18 cellular contexts compared by ENCODE assay signal in genomic region chr5:154818459-154819116, GRCh38.
DNase-seq lines count a peak whose midpoint lies in the region; ATAC-seq, FAIRE-seq and TF ChIP-seq lines count a peak whose summit lies in the region.
"Had no signal": no experiment of that assay in that cellular context is flagged by ENCODE, and none has a peak within 500 bp of the region (broad histone marks: within the 10 kb centered on the region; RNA-seq: fewer than 3 reads in every experiment).

No MANE protein-coding gene starts in this region.

- H3K4me2 ChIP-seq in parathyroid adenoma (ENCODE audit: low read length): no peak overlapping the region
- H3K4me2 ChIP-seq: BLaER1 treated with 17β-estradiol and CSF1 and Interleukin-3, amounts not matched to agents 10 nM and 100 nM had no signal

- POLR2A ChIA-PET in HEK293 (lab: Yijun Ruan, JAX): no interaction called here

- no peaks in the 10 kb centered on the region for H3K9me3 Mint-ChIP-seq in T-helper 1 cell treated with Interleukin-12 subunit alpha and Interleukin-12 subunit beta and Interleukin-4 antibody, amounts not matched to agents 30 μg/mL and 1 μg/mL, for 36 hours
- no peaks in the 10 kb centered on the region for H3K9me3 Mint-ChIP-seq in central memory CD8-positive, alpha-beta T cell
- H3K9me3 Mint-ChIP-seq: endodermal cell, H9 had no signal

- H3K36me3 Mint-ChIP-seq in T-helper 1 cell treated with Interleukin-12 subunit alpha and Interleukin-12 subunit beta and Interleukin-4 antibody, amounts not matched to agents 30 μg/mL and 1 μg/mL, for 36 hours (ENCODE audit: low read depth): peaks cover 50% of the 10 kb centered on the region
- peaks cover 28% of the 10 kb centered on the region for H3K36me3 Mint-ChIP-seq in central memory CD8-positive, alpha-beta T cell (ENCODE audit: insufficient read depth)

- H3K4me1 ChIP-seq in HEK293 (ENCODE audit: control insufficient read depth, insufficient read depth, low read length) (no peaks in the 10 kb centered on the region), parathyroid adenoma (peaks cover 5% of the 10 kb centered on the region)
- H3K4me1 ChIP-seq: SJSA1 had no signal

- H3K4me1 Mint-ChIP-seq in T-helper 1 cell treated with Interleukin-12 subunit alpha and Interleukin-12 subunit beta and Interleukin-4 antibody, amounts not matched to agents 30 μg/mL and 1 μg/mL, for 36 hours (ENCODE audit: low read depth): peaks cover 31% of the 10 kb centered on the region
- peaks cover 48% of the 10 kb centered on the region for H3K4me1 Mint-ChIP-seq in central memory CD8-positive, alpha-beta T cell

- no peaks in the 10 kb centered on the region for H3K27me3 ChIP-seq in parathyroid adenoma (ENCODE audit: control insufficient read depth, insufficient read depth, low read length)
- H3K27me3 ChIP-seq: BLaER1 treated with 17β-estradiol and CSF1 and Interleukin-3, amounts not matched to agents 10 nM and 100 nM; SJSA1 had no signal

- H3K27me3 Mint-ChIP-seq in T-helper 1 cell treated with Interleukin-12 subunit alpha and Interleukin-12 subunit beta and Interleukin-4 antibody, amounts not matched to agents 30 μg/mL and 1 μg/mL, for 36 hours (ENCODE audit: low read depth): no peaks in the 10 kb centered on the region
- H3K27me3 Mint-ChIP-seq in central memory CD8-positive, alpha-beta T cell: no peaks in the 10 kb centered on the region

- H2AFZ ChIP-seq in parathyroid adenoma: no peak overlapping the region

- H3K9me3 ChIP-seq in HEK293 (ENCODE audit: control insufficient read depth, insufficient read depth, low read depth, low read length) (no peaks in the 10 kb centered on the region), parathyroid adenoma (ENCODE audit: control insufficient read depth, low read length) (no peaks in the 10 kb centered on the region)
- H3K9me3 ChIP-seq: BLaER1 treated with 17β-estradiol and CSF1 and Interleukin-3, amounts not matched to agents 10 nM and 100 nM; SJSA1 had no signal

- TF ChIP-seq CTCF in HEK293 (tag by site-specific recombination; IDR thresholded peaks at IDR 0.05): no peak
- TF ChIP-seq CTCF in parathyroid adenoma (IDR thresholded peaks at IDR 0.05): no peak

- H3K27ac Mint-ChIP-seq in T-helper 1 cell treated with Interleukin-12 subunit alpha and Interleukin-12 subunit beta and Interleukin-4 antibody, amounts not matched to agents 30 μg/mL and 1 μg/mL, for 36 hours: peak overlapping the region; percentile 18
- peak overlapping the region; percentile 71 for H3K27ac Mint-ChIP-seq in central memory CD8-positive, alpha-beta T cell (ENCODE audit: low read depth)

- no peak for TF ChIP-seq POLR2A in H54 (IDR thresholded peaks at IDR 0.05; ENCODE audit: low read depth, low read length)

- ATAC-seq in central memory CD8-positive, alpha-beta T cell (replicated peaks; ENCODE audit: extremely low read depth, poor library complexity, severe bottlenecking): no peak
- ATAC-seq in HG03095 (IDR thresholded peaks at IDR 0.05; ENCODE audit: unreplicated experiment): no peak

- H3K27ac ChIP-seq in HEK293 (ENCODE audit: extremely low read depth, low read depth, low read length) (0 out of 2 replicates have a peak overlapping the region, but pooled peaks have one; percentile 5), parathyroid adenoma (peak overlapping the region; percentile 33)
- H3K27ac ChIP-seq: BLaER1 treated with 17β-estradiol and CSF1 and Interleukin-3, amounts not matched to agents 10 nM and 100 nM; SJSA1 had no signal

- no peak overlapping the region for H3K4me3 Mint-ChIP-seq in T-helper 1 cell treated with Interleukin-12 subunit alpha and Interleukin-12 subunit beta and Interleukin-4 antibody, amounts not matched to agents 30 μg/mL and 1 μg/mL, for 36 hours
- H3K4me3 Mint-ChIP-seq in central memory CD8-positive, alpha-beta T cell: no peak overlapping the region
- H3K4me3 Mint-ChIP-seq: endodermal cell, H9 had no signal

- CTCF ChIA-PET in HEK293 (lab: Yijun Ruan, JAX): interaction anchor here (0.6 kb wide), 1 partner anchor 20 kb away, joined by 3 read pairs; no protein-coding TSS in a partner anchor

- no peaks in the 10 kb centered on the region for H3K79me2 ChIP-seq in parathyroid adenoma

- no peak overlapping the region for H3K9ac ChIP-seq in parathyroid adenoma
- H3K9ac ChIP-seq: BLaER1 treated with 17β-estradiol and CSF1 and Interleukin-3, amounts not matched to agents 10 nM and 100 nM had no signal

- H3K36me3 ChIP-seq in HEK293 (ENCODE audit: control insufficient read depth in 2 of 2, insufficient read depth in 1 of 2, low read length in 2 of 2) (peaks cover 22 to 94% of the 10 kb centered on the region in 2 experiments), parathyroid adenoma (ENCODE audit: control insufficient read depth, insufficient read depth, low read length) (no peaks in the 10 kb centered on the region)

- no peak for DNase-seq in T-helper 1 cell
- no peak for DNase-seq in central memory CD8-positive, alpha-beta T cell (ENCODE audit: low spot score in 2 of 2)
- DNase-seq in hippocampal formation (lab: John Stamatoyannopoulos, UW): no peak
- no peak for DNase-seq in H54 (ENCODE audit: insufficient read length, low spot score)
- DNase-seq: 8988T; activated naive CD4-positive, alpha-beta T cell; endodermal cell; foreskin fibroblast; H9; KG1; NCI-H226 had no signal

- H3K4me3 ChIP-seq in HEK293 (ENCODE audit: low read depth, low read length) (no peak overlapping the region), parathyroid adenoma (ENCODE audit: low read depth, low read length) (no peak overlapping the region)
- H3K4me3 ChIP-seq: BLaER1 treated with 17β-estradiol and CSF1 and Interleukin-3, amounts not matched to agents 10 nM and 100 nM; lung; SJSA1 had no signal

- FAIRE-seq in H54 (lab: Jason Lieb, UNC): no peak

TF ChIP-seq in HEK293, 187 proteins besides CTCF, POLR2A, EP300 and RAD21:
- TF ChIP-seq ZNF211 (tag by site-specific recombination; IDR thresholded peaks at IDR 0.05; ENCODE audit: low read depth): no peak
- no peak for TF ChIP-seq ZNF132 (tag by site-specific recombination; IDR thresholded peaks at IDR 0.05; ENCODE audit: borderline replicate concordance)
- no peak for TF ChIP-seq ZNF184 (tag by site-specific recombination; IDR thresholded peaks at IDR 0.05)
- TF ChIP-seq GLI2 (tag by site-specific recombination; IDR thresholded peaks at IDR 0.05; ENCODE audit: borderline replicate concordance, low read depth): no peak
- no peak for TF ChIP-seq ZNF214 (tag by site-specific recombination; IDR thresholded peaks at IDR 0.05; ENCODE audit: borderline replicate concordance)
- TF ChIP-seq YY2 (tag by site-specific recombination; IDR thresholded peaks at IDR 0.05): no peak
- TF ChIP-seq, protein P1, sequence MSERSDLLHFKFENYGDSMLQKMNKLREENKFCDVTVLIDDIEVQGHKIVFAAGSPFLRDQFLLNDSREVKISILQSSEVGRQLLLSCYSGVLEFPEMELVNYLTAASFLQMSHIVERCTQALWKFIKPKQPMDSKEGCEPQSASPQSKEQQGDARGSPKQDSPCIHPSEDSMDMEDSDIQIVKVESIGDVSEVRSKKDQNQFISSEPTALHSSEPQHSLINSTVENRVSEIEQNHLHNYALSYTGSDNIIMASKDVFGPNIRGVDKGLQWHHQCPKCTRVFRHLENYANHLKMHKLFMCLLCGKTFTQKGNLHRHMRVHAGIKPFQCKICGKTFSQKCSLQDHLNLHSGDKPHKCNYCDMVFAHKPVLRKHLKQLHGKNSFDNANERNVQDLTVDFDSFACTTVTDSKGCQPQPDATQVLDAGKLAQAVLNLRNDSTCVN (tag by site-specific recombination; optimal IDR thresholded peaks at IDR 0.05): no peak
- TF ChIP-seq ZNF341 (tag by site-specific recombination; IDR thresholded peaks at IDR 0.05; ENCODE audit: low read depth): no peak
- TF ChIP-seq ZNF239 (tag by site-specific recombination; IDR thresholded peaks at IDR 0.05): no peak
- TF ChIP-seq ZSCAN4 (tag by site-specific recombination; IDR thresholded peaks at IDR 0.05): no peak
- no peak for TF ChIP-seq ZNF791 (tag by site-specific recombination; IDR thresholded peaks at IDR 0.05)
- TF ChIP-seq, protein P2, sequence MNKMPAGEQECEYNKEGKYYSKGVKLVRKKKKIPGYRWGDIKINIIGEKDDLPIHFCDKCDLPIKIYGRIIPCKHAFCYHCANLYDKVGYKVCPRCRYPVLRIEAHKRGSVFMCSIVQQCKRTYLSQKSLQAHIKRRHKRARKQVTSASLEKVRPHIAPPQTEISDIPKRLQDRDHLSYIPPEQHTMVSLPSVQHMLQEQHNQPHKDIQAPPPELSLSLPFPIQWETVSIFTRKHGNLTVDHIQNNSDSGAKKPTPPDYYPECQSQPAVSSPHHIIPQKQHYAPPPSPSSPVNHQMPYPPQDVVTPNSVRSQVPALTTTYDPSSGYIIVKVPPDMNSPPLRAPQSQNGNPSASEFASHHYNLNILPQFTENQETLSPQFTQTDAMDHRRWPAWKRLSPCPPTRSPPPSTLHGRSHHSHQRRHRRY (tag by site-specific recombination; IDR thresholded peaks at IDR 0.05): no peak
- no peak for TF ChIP-seq ZNF747 (tag by site-specific recombination; IDR thresholded peaks at IDR 0.05)
- TF ChIP-seq ZNF24 (tag by site-specific recombination; IDR thresholded peaks at IDR 0.05): no peak
- no peak for TF ChIP-seq MZF1 (tag by site-specific recombination; IDR thresholded peaks at IDR 0.05; ENCODE audit: borderline replicate concordance)
TF ChIP-seq in HEK293: peak in this region for 0.
